Comparison of ENCODE assay signal across 22 cellular contexts in genomic region chr10:125783408-125783807, GRCh38. TPM values are rescaled to one million over a fixed set of nuclear protein-coding genes. Genes with fewer than 3 reads are reported as not detected.
"Had no signal": no experiment of that assay in that cellular context is flagged by ENCODE, and none has a peak within 500 bp of the region (broad histone marks: within the 10 kb centered on the region; RNA-seq: fewer than 3 reads in every experiment).

No MANE protein-coding gene starts in this region.

- H3K27ac ChIP-seq: brain microvascular endothelial cell, SJSA1 had no signal

- ATAC-seq: activated CD8-positive, alpha-beta T cell treated with anti-CD3 and anti-CD28 coated beads for 36 hours had no signal

- H3K9ac ChIP-seq: SK-N-SH had no signal

- H3K4me2 ChIP-seq: SK-N-SH had no signal

- DNase-seq: activated CD4-positive, alpha-beta T cell treated with anti-CD3 and anti-CD28 coated beads, Interleukin-2, amount 10 ng/mL, durations not matched to agents 24 days and 14 days; activated CD4-positive, alpha-beta T cell treated with anti-CD3 and anti-CD28 coated beads, Interleukin-2, amount 50 U/mL, for 4 hours; activated CD8-positive, alpha-beta T cell treated with anti-CD3 and anti-CD28 coated beads for 36 hours; activated gamma-delta T cell; activated naive CD4-positive, alpha-beta T cell treated with Interleukin-2 at 50 U/mL for 16 hours; activated naive CD8-positive, alpha-beta T cell treated with anti-CD3 and anti-CD28 coated beads, Interleukin-2, amount 50 U/mL, for 24 hours; activated T-cell treated with anti-CD3 and anti-CD28 coated beads, Interleukin-2, amount 50 U/mL, for 24 hours; brain microvascular endothelial cell; central memory CD4-positive, alpha-beta T cell; Kasumi-1; KG1; NCI-H1092 treated with DMSO at 0.1 percent for 48 hours; NCI-H1417; NCI-H146; NCI-H187 treated with DMSO at 0.1 percent for 48 hours; NCI-H2081; NCI-H2227 treated with DMSO at 0.1 percent for 48 hours; NCI-H446 treated with DMSO at 0.1 percent for 48 hours; SHP77; SK-N-SH had no signal

- H3K27me3 ChIP-seq: brain microvascular endothelial cell, SJSA1 had no signal

- H3K4me3 ChIP-seq: SJSA1 had no signal

- H3K9me3 ChIP-seq: SJSA1, SK-N-SH had no signal

RNA-seq across cellular contexts. Expression of gene MMP21, which starts 7.8 kb away (rescaled TPM):
- total RNA-seq: activated CD8-positive, alpha-beta memory T cell treated with anti-CD3 and anti-CD28 coated beads for 36 hours; activated CD8-positive, alpha-beta T cell treated with anti-CD3 and anti-CD28 coated beads for 36 hours; SJSA1 had no signal
